Comparison of ENCODE assay signal across 18 cellular contexts in genomic region chr9:112355305-112355953, GRCh38. TPM values are rescaled to one million over a fixed set of nuclear protein-coding genes. Genes with fewer than 3 reads are reported as not detected.
DNase-seq lines count a peak whose midpoint lies in the region; ATAC-seq and TF ChIP-seq lines count a peak whose summit lies in the region.
"Had no signal": no experiment of that assay in that cellular context is flagged by ENCODE, and none has a peak within 500 bp of the region (broad histone marks: within the 10 kb centered on the region; RNA-seq: fewer than 3 reads in every experiment).

No MANE protein-coding gene starts in this region.

- H3K4me3 ChIP-seq in fibroblast of lung (replicated peaks in 1 of 4; ENCODE audit: control extremely low read depth in 1 of 4, insufficient read depth in 1 of 4, low read depth in 3 of 4, low read length in 4 of 4) (no peak overlapping the region), SJCRH30 (no peak overlapping the region)
- H3K4me3 ChIP-seq: dorsolateral prefrontal cortex, pancreas, spleen had no signal

- peak overlapping the region; percentile 78 for H3K27ac Mint-ChIP-seq in activated naive CD4-positive, alpha-beta T cell treated with anti-CD3 and anti-CD28 coated beads, Interleukin-2, amount 50 U/mL, for 24 hours
- H3K27ac Mint-ChIP-seq in stimulated activated naive B cell treated with anti-CD40 and anti-IgM and Interleukin-4, amounts not matched to agents 10 μg/mL and 1 μg/mL and 100 μg/mL, for 72 hours: peak overlapping the region; percentile 7
- H3K27ac Mint-ChIP-seq: brain had no signal

- H3K4me3 Mint-ChIP-seq in activated naive CD4-positive, alpha-beta T cell treated with anti-CD3 and anti-CD28 coated beads, Interleukin-2, amount 50 U/mL, for 24 hours: peak overlapping the region; percentile 63
- no peak overlapping the region for H3K4me3 Mint-ChIP-seq in stimulated activated naive B cell treated with anti-CD40 and anti-IgM and Interleukin-4, amounts not matched to agents 10 μg/mL and 1 μg/mL and 100 μg/mL, for 72 hours
- H3K4me3 Mint-ChIP-seq: brain had no signal

- H3K9ac ChIP-seq in fibroblast of lung (ENCODE audit: insufficient read depth, low read length): no peak overlapping the region
- H3K9ac ChIP-seq: KMS-11 had no signal

- H3K4me1 Mint-ChIP-seq in activated naive CD4-positive, alpha-beta T cell treated with anti-CD3 and anti-CD28 coated beads, Interleukin-2, amount 50 U/mL, for 24 hours: peaks cover 29% of the 10 kb centered on the region
- peaks cover 2 to 6% of the 10 kb centered on the region in 2 donors for H3K4me1 Mint-ChIP-seq in stimulated activated naive B cell treated with anti-CD40 and anti-IgM and Interleukin-4, amounts not matched to agents 10 μg/mL and 1 μg/mL and 100 μg/mL, for 72 hours

- H3K27ac ChIP-seq in fibroblast of lung (ENCODE audit: insufficient read depth, low read length) (no peak overlapping the region), SJCRH30 (no peak overlapping the region)
- H3K27ac ChIP-seq: dorsolateral prefrontal cortex, KMS-11, pancreas, VCaP had no signal

- H3K36me3 Mint-ChIP-seq in activated naive CD4-positive, alpha-beta T cell treated with anti-CD3 and anti-CD28 coated beads, Interleukin-2, amount 50 U/mL, for 24 hours: no peaks in the 10 kb centered on the region
- no peaks in the 10 kb centered on the region for H3K36me3 Mint-ChIP-seq in stimulated activated naive B cell treated with anti-CD40 and anti-IgM and Interleukin-4, amounts not matched to agents 10 μg/mL and 1 μg/mL and 100 μg/mL, for 72 hours
- H3K36me3 Mint-ChIP-seq: brain had no signal

- H3K27me3 Mint-ChIP-seq in activated naive CD4-positive, alpha-beta T cell treated with anti-CD3 and anti-CD28 coated beads, Interleukin-2, amount 50 U/mL, for 24 hours: no peaks in the 10 kb centered on the region
- no peaks in the 10 kb centered on the region for H3K27me3 Mint-ChIP-seq in stimulated activated naive B cell treated with anti-CD40 and anti-IgM and Interleukin-4, amounts not matched to agents 10 μg/mL and 1 μg/mL and 100 μg/mL, for 72 hours

- peak overlapping the region; percentile 8 for H3K4me2 ChIP-seq in fibroblast of lung (ENCODE audit: extremely low read depth, insufficient read depth, low read length)
- H3K4me2 ChIP-seq: KMS-11 had no signal

- no peaks in the 10 kb centered on the region for H3K27me3 ChIP-seq in fibroblast of lung (ENCODE audit: control insufficient read depth, insufficient read depth, low read length)
- H3K27me3 ChIP-seq in SJCRH30: 0 out of 2 replicates have a peak, but pooled peaks cover 2% of the 10 kb centered on the region
- H3K27me3 ChIP-seq: dorsolateral prefrontal cortex, pancreas, spleen had no signal

- DNase-seq in activated naive CD4-positive, alpha-beta T cell treated with Interleukin-2 at 50 U/mL for 16 hours: no peak
- peak; percentile 14 for DNase-seq in NCI-H2227 (lab: John Stamatoyannopoulos, UW; ENCODE audit: unreplicated experiment)
- DNase-seq in fibroblast of lung (ENCODE audit: low read depth in 2 of 2): peak in 1 of 2 donors; percentile 50
- no peak for DNase-seq in stimulated activated naive B cell treated with anti-CD40 and anti-IgM and Interleukin-4, amounts not matched to agents 10 μg/mL and 1 μg/mL and 100 μg/mL, for 72 hours
- no peak for DNase-seq in SJCRH30
- DNase-seq: DMS 273 treated with DMSO at 0.1 percent for 48 hours, dorsolateral prefrontal cortex, NCI-H146, pancreas, spleen, substantia nigra had no signal

- H3K79me2 ChIP-seq in fibroblast of lung (ENCODE audit: control insufficient read depth, insufficient read depth, low read length): no peaks in the 10 kb centered on the region

- H3K9me3 Mint-ChIP-seq in activated naive CD4-positive, alpha-beta T cell treated with anti-CD3 and anti-CD28 coated beads, Interleukin-2, amount 50 U/mL, for 24 hours: no peaks in the 10 kb centered on the region
- H3K9me3 Mint-ChIP-seq in stimulated activated naive B cell treated with anti-CD40 and anti-IgM and Interleukin-4, amounts not matched to agents 10 μg/mL and 1 μg/mL and 100 μg/mL, for 72 hours: no peaks in the 10 kb centered on the region
- H3K9me3 Mint-ChIP-seq: brain had no signal

- H3K4me1 ChIP-seq in fibroblast of lung (ENCODE audit: control insufficient read depth, extremely low read depth, insufficient read depth, low read length): no peaks in the 10 kb centered on the region
- H3K4me1 ChIP-seq in SJCRH30: 0 out of 2 replicates have a peak, but pooled peaks cover 8% of the 10 kb centered on the region
- H3K4me1 ChIP-seq: pancreas, spleen had no signal

- peak overlapping the region; percentile 44 for H2AFZ ChIP-seq in fibroblast of lung (ENCODE audit: low read length)

- no peak for ATAC-seq in stimulated activated naive B cell treated with anti-CD40 and anti-IgM and Interleukin-4, amounts not matched to agents 10 μg/mL and 1 μg/mL and 100 μg/mL, for 72 hours (replicated peaks)
- ATAC-seq in HG03139 (IDR thresholded peaks at IDR 0.05; ENCODE audit: unreplicated experiment) (no peak), HG02759 (IDR thresholded peaks at IDR 0.05; ENCODE audit: unreplicated experiment) (no peak)
- ATAC-seq: HCT116, pancreas had no signal

- no peaks in the 10 kb centered on the region for H4K20me1 ChIP-seq in fibroblast of lung (ENCODE audit: control insufficient read depth, extremely low read depth, insufficient read depth, low read length)

- no peak for TF ChIP-seq CTCF in fibroblast of lung (conservative IDR thresholded peaks at IDR 0.05 in 1 of 2, IDR thresholded peaks at IDR 0.05 in 1 of 2; ENCODE audit: low read depth in 1 of 2, low read length in 2 of 2)

- H3K36me3 ChIP-seq in fibroblast of lung (ENCODE audit: control insufficient read depth, insufficient read depth, low read length) (no peaks in the 10 kb centered on the region), SJCRH30 (no peaks in the 10 kb centered on the region)
- H3K36me3 ChIP-seq: pancreas, spleen had no signal

- H3K9me3 ChIP-seq in fibroblast of lung (ENCODE audit: control insufficient read depth, insufficient read depth, low read depth, low read length) (no peaks in the 10 kb centered on the region), SJCRH30 (replicated peaks) (no peaks in the 10 kb centered on the region; the same call in 1 of the 2 replicates)
- H3K9me3 ChIP-seq: pancreas, spleen had no signal

RNA-seq across cellular contexts. Expression of gene PTBP3, which starts 22.0 kb away (rescaled TPM):
- total RNA-seq in fibroblast of lung: 16.7 and 17.2 TPM in 2 replicates
- polyA plus RNA-seq in fibroblast of lung: 22.7 and 28.7 TPM in 2 replicates
- 10.6 and 15.9 TPM in 2 replicates for polyA plus RNA-seq in fibroblast of lung (2012)
- 15.7 and 16.8 TPM in 2 replicates for polyA minus RNA-seq in fibroblast of lung (ENCODE audit: low replicate concordance)
- total RNA-seq in SJCRH30 (2014; rRNA removed; shearing (Covaris generic)): 65.7 and 73.0 TPM in 2 replicates

RNA-seq across cellular contexts. Expression of gene HSDL2, which starts 24.5 kb away (rescaled TPM):
- 39.3 and 49.9 TPM in 2 replicates for total RNA-seq in fibroblast of lung
- polyA plus RNA-seq in fibroblast of lung: 33.1 and 47.9 TPM in 2 replicates
- polyA plus RNA-seq in fibroblast of lung (2012): 27.5 and 35.1 TPM in 2 replicates
- 3.5 and 7.9 TPM in 2 replicates for polyA minus RNA-seq in fibroblast of lung (ENCODE audit: low replicate concordance)
- total RNA-seq in SJCRH30 (2014; rRNA removed; shearing (Covaris generic)): 39.0 and 41.4 TPM in 2 replicates
